In genomic region chr3:4410174-4410573, GRCh38 we compare ENCODE assay signal across 14 cellular contexts. TPM values are rescaled to one million over a fixed set of nuclear protein-coding genes. Genes with fewer than 3 reads are reported as not detected.
A peak's percentile ranks its signal among the peaks of the same experiment; 100 is the strongest.
DNase-seq lines count a peak whose midpoint lies in the region; ATAC-seq and TF ChIP-seq lines count a peak whose summit lies in the region.
"Had no signal": no experiment of that assay in that cellular context is flagged by ENCODE, and none has a peak within 500 bp of the region (broad histone marks: within the 10 kb centered on the region; RNA-seq: fewer than 3 reads in every experiment).

No MANE protein-coding gene starts in this region.

- H3K4me1 Mint-ChIP-seq in activated CD4-positive, alpha-beta T cell treated with anti-CD3 and anti-CD28 coated beads, Interleukin-2, amount 10 ng/mL, durations not matched to agents 24 days and 14 days, result peaks cover 42% of the 10 kb centered on the region
- H3K4me1 Mint-ChIP-seq in activated T-helper 1 cell treated with anti-CD3 and anti-CD28 coated beads, Interleukin-12 subunit alpha, Interleukin-12 subunit beta, Interleukin-2, Interleukin-4 antibody, amounts not matched to agents 30 ng/mL and 10 ng/mL and 1 ng/mL, durations not matched to agents 14 hours and 24 hours and 36 hours (ENCODE audit: low read depth), result peaks cover 51% of the 10 kb centered on the region
- H3K4me1 Mint-ChIP-seq in stimulated activated memory B cell treated with anti-CD40 and anti-IgM and Interleukin-4, amounts not matched to agents 10 μg/mL and 1 μg/mL and 100 μg/mL, for 72 hours, result peaks cover 23% of the 10 kb centered on the region
- H3K4me1 Mint-ChIP-seq: naive B cell had no signal

- ATAC-seq in HG02884 (IDR thresholded peaks at IDR 0.05; ENCODE audit: unreplicated experiment), result peak; percentile 41
- no peak for ATAC-seq in stimulated activated memory B cell treated with anti-CD40 and anti-IgM and Interleukin-4, amounts not matched to agents 10 μg/mL and 1 μg/mL and 100 μg/mL, for 72 hours

- intact Hi-C loops in activated CD4-positive, alpha-beta T cell treated with anti-CD3 and anti-CD28 coated beads, Interleukin-2, amount 10 ng/mL, durations not matched to agents 24 days and 14 days (cut with micrococcal nuclease), result no loop called here
- intact Hi-C loops in activated T-helper 1 cell treated with anti-CD3 and anti-CD28 coated beads, Interleukin-12 subunit alpha, Interleukin-12 subunit beta, Interleukin-2, Interleukin-4 antibody, amounts not matched to agents 30 ng/mL and 10 ng/mL and 1 ng/mL, durations not matched to agents 14 hours and 24 hours and 36 hours (cut with micrococcal nuclease), result no loop called here
- intact Hi-C loops in thyroid gland (cut with DNase I), result no loop called here

- no peaks in the 10 kb centered on the region for H3K27me3 Mint-ChIP-seq in activated CD4-positive, alpha-beta T cell treated with anti-CD3 and anti-CD28 coated beads, Interleukin-2, amount 10 ng/mL, durations not matched to agents 24 days and 14 days
- no peaks in the 10 kb centered on the region for H3K27me3 Mint-ChIP-seq in activated T-helper 1 cell treated with anti-CD3 and anti-CD28 coated beads, Interleukin-12 subunit alpha, Interleukin-12 subunit beta, Interleukin-2, Interleukin-4 antibody, amounts not matched to agents 30 ng/mL and 10 ng/mL and 1 ng/mL, durations not matched to agents 14 hours and 24 hours and 36 hours (ENCODE audit: insufficient read depth)
- H3K27me3 Mint-ChIP-seq in stimulated activated memory B cell treated with anti-CD40 and anti-IgM and Interleukin-4, amounts not matched to agents 10 μg/mL and 1 μg/mL and 100 μg/mL, for 72 hours, result no peaks in the 10 kb centered on the region
- H3K27me3 Mint-ChIP-seq: naive B cell had no signal

- no peaks in the 10 kb centered on the region for H3K9me3 Mint-ChIP-seq in activated CD4-positive, alpha-beta T cell treated with anti-CD3 and anti-CD28 coated beads, Interleukin-2, amount 10 ng/mL, durations not matched to agents 24 days and 14 days
- no peaks in the 10 kb centered on the region for H3K9me3 Mint-ChIP-seq in activated T-helper 1 cell treated with anti-CD3 and anti-CD28 coated beads, Interleukin-12 subunit alpha, Interleukin-12 subunit beta, Interleukin-2, Interleukin-4 antibody, amounts not matched to agents 30 ng/mL and 10 ng/mL and 1 ng/mL, durations not matched to agents 14 hours and 24 hours and 36 hours
- no peaks in the 10 kb centered on the region for H3K9me3 Mint-ChIP-seq in stimulated activated memory B cell treated with anti-CD40 and anti-IgM and Interleukin-4, amounts not matched to agents 10 μg/mL and 1 μg/mL and 100 μg/mL, for 72 hours
- H3K9me3 Mint-ChIP-seq: naive B cell had no signal

- no peak for TF ChIP-seq CTCF in thyroid gland (IDR thresholded peaks at IDR 0.05)

- H3K36me3 ChIP-seq in thyroid gland, result no peaks in the 10 kb centered on the region

- no peaks in the 10 kb centered on the region for H3K27me3 ChIP-seq in thyroid gland
- H3K27me3 ChIP-seq: transverse colon had no signal

- no peak for DNase-seq in activated CD4-positive, alpha-beta T cell treated with anti-CD3 and anti-CD28 coated beads, Interleukin-2, amount 10 ng/mL, durations not matched to agents 24 days and 14 days
- DNase-seq in activated CD4-positive, alpha-beta T cell treated with anti-CD3 and anti-CD28 coated beads, Interleukin-2, amount 50 U/mL, for 4 hours, result no peak
- DNase-seq in activated T-helper 1 cell treated with anti-CD3 and anti-CD28 coated beads, Interleukin-12 subunit alpha, Interleukin-12 subunit beta, Interleukin-2, Interleukin-4 antibody, amounts not matched to agents 30 ng/mL and 10 ng/mL and 1 ng/mL, durations not matched to agents 14 hours and 24 hours and 36 hours (ENCODE audit: low spot score), result no peak
- DNase-seq in HUDEP-2 (lab: John Stamatoyannopoulos, UW; ENCODE audit: unreplicated experiment in 76 of 76), result no peak
- no peak for DNase-seq in glomerular visceral epithelial cell (ENCODE audit: extremely low spot score)
- DNase-seq in thyroid gland, result no peak
- DNase-seq: activated CD4-positive, alpha-beta T cell treated with anti-CD3 and anti-CD28 coated beads, Interleukin-2, amount 50 U/mL, for 48 hours; amygdala; COR-L47; kidney glomerular epithelial cell; naive B cell; transverse colon had no signal

- H3K27ac ChIP-seq in thyroid gland, result no peak overlapping the region
- H3K27ac ChIP-seq: transverse colon had no signal

- H3K4me3 ChIP-seq in thyroid gland (replicated peaks in 1 of 3), result no peak overlapping the region
- H3K4me3 ChIP-seq: transverse colon had no signal

- peaks cover 24% of the 10 kb centered on the region for H3K36me3 Mint-ChIP-seq in activated CD4-positive, alpha-beta T cell treated with anti-CD3 and anti-CD28 coated beads, Interleukin-2, amount 10 ng/mL, durations not matched to agents 24 days and 14 days (ENCODE audit: low read depth)
- peaks cover 25% of the 10 kb centered on the region for H3K36me3 Mint-ChIP-seq in activated T-helper 1 cell treated with anti-CD3 and anti-CD28 coated beads, Interleukin-12 subunit alpha, Interleukin-12 subunit beta, Interleukin-2, Interleukin-4 antibody, amounts not matched to agents 30 ng/mL and 10 ng/mL and 1 ng/mL, durations not matched to agents 14 hours and 24 hours and 36 hours (ENCODE audit: low read depth)
- H3K36me3 Mint-ChIP-seq in stimulated activated memory B cell treated with anti-CD40 and anti-IgM and Interleukin-4, amounts not matched to agents 10 μg/mL and 1 μg/mL and 100 μg/mL, for 72 hours, result peaks cover 57% of the 10 kb centered on the region

- no peaks in the 10 kb centered on the region for H3K4me1 ChIP-seq in thyroid gland

- no peak for TF ChIP-seq POLR2A in thyroid gland (IDR thresholded peaks at IDR 0.05)

- peak overlapping the region; percentile 57 for H3K4me3 Mint-ChIP-seq in activated CD4-positive, alpha-beta T cell treated with anti-CD3 and anti-CD28 coated beads, Interleukin-2, amount 10 ng/mL, durations not matched to agents 24 days and 14 days
- H3K4me3 Mint-ChIP-seq in activated T-helper 1 cell treated with anti-CD3 and anti-CD28 coated beads, Interleukin-12 subunit alpha, Interleukin-12 subunit beta, Interleukin-2, Interleukin-4 antibody, amounts not matched to agents 30 ng/mL and 10 ng/mL and 1 ng/mL, durations not matched to agents 14 hours and 24 hours and 36 hours, result peak overlapping the region; percentile 74
- H3K4me3 Mint-ChIP-seq in stimulated activated memory B cell treated with anti-CD40 and anti-IgM and Interleukin-4, amounts not matched to agents 10 μg/mL and 1 μg/mL and 100 μg/mL, for 72 hours, result no peak overlapping the region
- H3K4me3 Mint-ChIP-seq: naive B cell had no signal

- H3K9me3 ChIP-seq in thyroid gland, result no peaks in the 10 kb centered on the region
- H3K9me3 ChIP-seq: transverse colon had no signal

- 56 to 89% methylated on average over 1 of the region's 1 CpG for WGBS in thyroid gland, 2 donors

- peak overlapping the region; percentile 87 for H3K27ac Mint-ChIP-seq in activated CD4-positive, alpha-beta T cell treated with anti-CD3 and anti-CD28 coated beads, Interleukin-2, amount 10 ng/mL, durations not matched to agents 24 days and 14 days
- H3K27ac Mint-ChIP-seq in activated T-helper 1 cell treated with anti-CD3 and anti-CD28 coated beads, Interleukin-12 subunit alpha, Interleukin-12 subunit beta, Interleukin-2, Interleukin-4 antibody, amounts not matched to agents 30 ng/mL and 10 ng/mL and 1 ng/mL, durations not matched to agents 14 hours and 24 hours and 36 hours, result peak overlapping the region; percentile 91
- H3K27ac Mint-ChIP-seq in stimulated activated memory B cell treated with anti-CD40 and anti-IgM and Interleukin-4, amounts not matched to agents 10 μg/mL and 1 μg/mL and 100 μg/mL, for 72 hours, result peak overlapping the region; percentile 69

RNA-seq across cellular contexts. Expression of gene SUMF1, which starts 56.9 kb away (rescaled TPM):
- 6.7 and 7.4 TPM in 2 replicates for total RNA-seq in activated CD4-positive, alpha-beta T cell treated with anti-CD3 and anti-CD28 coated beads, Interleukin-2, amount 10 ng/mL, durations not matched to agents 24 days and 14 days
- total RNA-seq in activated T-helper 1 cell treated with anti-CD3 and anti-CD28 coated beads, Interleukin-12 subunit alpha, Interleukin-12 subunit beta, Interleukin-2, Interleukin-4 antibody, amounts not matched to agents 30 ng/mL and 10 ng/mL and 1 ng/mL, durations not matched to agents 14 hours and 24 hours and 36 hours, result 6.1 and 7.0 TPM in 2 replicates
- 10 to 100 TPM; 58.8 to 98.3 (median 74.5) TPM for total RNA-seq in thyroid gland
